ENCODE assay signal across 27 cellular contexts in the genomic region with DNA sequence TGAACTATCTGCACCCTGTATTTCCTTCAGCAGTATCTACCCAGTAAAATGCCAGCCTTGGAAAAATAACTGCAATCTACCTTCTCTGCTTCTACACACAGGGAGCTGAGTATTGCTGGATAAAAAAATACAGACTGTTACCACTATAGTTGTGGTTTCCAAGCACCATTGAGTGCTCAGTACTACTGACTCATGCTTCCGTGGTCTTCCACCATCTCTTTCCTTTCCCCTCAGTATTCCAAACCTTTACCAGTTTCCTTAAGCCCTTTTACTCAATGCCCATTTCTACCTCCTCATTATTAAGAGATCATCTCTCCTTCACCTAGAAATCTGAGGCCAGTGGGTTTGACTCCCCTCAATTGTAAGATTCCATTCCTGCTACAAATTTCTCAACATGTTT. TPM values are rescaled to one million over a fixed set of nuclear protein-coding genes. Genes with fewer than 3 reads are reported as not detected.
A peak's percentile ranks its signal among the peaks of the same experiment; 100 is the strongest.
DNase-seq lines count a peak whose midpoint lies in the region; ATAC-seq and TF ChIP-seq lines count a peak whose summit lies in the region.
"Had no signal": no experiment of that assay in that cellular context is flagged by ENCODE, and none has a peak within 500 bp of the region (broad histone marks: within the 10 kb centered on the region; RNA-seq: fewer than 3 reads in every experiment).

No MANE protein-coding gene starts in this region.

- H3K9me3 ChIP-seq in gastroesophageal sphincter (no peaks in the 10 kb centered on the region), testis (no peaks in the 10 kb centered on the region)
- H3K9me3 ChIP-seq: pancreas, right lobe of liver, SJSA1 had no signal

- no peaks in the 10 kb centered on the region for H3K9me3 Mint-ChIP-seq in HFFc6
- H3K9me3 Mint-ChIP-seq: activated CD4-positive, alpha-beta T cell treated with anti-CD3 and anti-CD28 coated beads, Interleukin-2, amount 10 ng/mL, durations not matched to agents 24 days and 14 days; naive thymus-derived CD8-positive, alpha-beta T cell had no signal

- TF ChIP-seq EP300 in gastroesophageal sphincter (IDR thresholded peaks at IDR 0.05), result no peak

- H3K27me3 Mint-ChIP-seq in HFFc6 (ENCODE audit: insufficient read depth), result no peaks in the 10 kb centered on the region
- H3K27me3 Mint-ChIP-seq: activated CD4-positive, alpha-beta T cell treated with anti-CD3 and anti-CD28 coated beads, Interleukin-2, amount 10 ng/mL, durations not matched to agents 24 days and 14 days; naive thymus-derived CD8-positive, alpha-beta T cell had no signal

- DNase-seq in ACHN, result peak; percentile 13
- DNase-seq in HFFc6, result no peak
- peak; percentile 41 for DNase-seq in astrocyte of the spinal cord (ENCODE audit: low read depth, low spot score)
- peak; percentile 14 for DNase-seq in hepatic stellate cell (ENCODE audit: low spot score)
- DNase-seq in sciatic nerve (ENCODE audit: low spot score), result no peak
- DNase-seq in testis, result no peak
- DNase-seq: activated CD4-positive, alpha-beta T cell treated with anti-CD3 and anti-CD28 coated beads, Interleukin-2, amount 10 ng/mL, durations not matched to agents 24 days and 14 days; anterior cingulate cortex; hypothalamus; Karpas-422; kidney; naive thymus-derived CD8-positive, alpha-beta T cell; NCI-H1048; NCI-H2029; NK-92 treated with Interleukin-12 subunit alpha and Interleukin-12 subunit beta, amount 100 ng/mL, for 24 hours; pancreas; right lobe of liver had no signal

- H3K4me1 Mint-ChIP-seq in HFFc6 (ENCODE audit: low read depth), result peaks cover 30% of the 10 kb centered on the region
- H3K4me1 Mint-ChIP-seq: activated CD4-positive, alpha-beta T cell treated with anti-CD3 and anti-CD28 coated beads, Interleukin-2, amount 10 ng/mL, durations not matched to agents 24 days and 14 days had no signal

- no peak for TF ChIP-seq CTCF in HFFc6 (IDR thresholded peaks at IDR 0.05)
- TF ChIP-seq CTCF in astrocyte of the spinal cord (IDR thresholded peaks at IDR 0.05; ENCODE audit: low read depth, low read length), result no peak
- no peak for TF ChIP-seq CTCF in gastroesophageal sphincter (IDR thresholded peaks at IDR 0.05)
- TF ChIP-seq CTCF in testis (IDR thresholded peaks at IDR 0.05), result no peak

- H3K36me3 ChIP-seq in gastroesophageal sphincter (peaks cover 0 to 72% of the 10 kb centered on the region in 2 donors), testis (ENCODE audit: low read depth, missing control alignments) (no peaks in the 10 kb centered on the region)
- H3K36me3 ChIP-seq: pancreas, right lobe of liver had no signal

- no peaks in the 10 kb centered on the region for H3K4me1 ChIP-seq in gastroesophageal sphincter
- no peaks in the 10 kb centered on the region for H3K4me1 ChIP-seq in testis
- H3K4me1 ChIP-seq: pancreas, right lobe of liver had no signal

- in situ Hi-C loops in ACHN (cut with HindIII; ENCODE audit: low pct_ligation_motif_present, low pct_unique_long_range_greater_than_20kb, low sequenced_read_pairs) (no loop called here), astrocyte of the spinal cord (cut with HindIII; ENCODE audit: low sequenced_read_pairs) (no loop called here)

- H3K27ac Mint-ChIP-seq in HFFc6, result peak overlapping the region; percentile 32; the same call in 1 of the 2 replicates

- no peak overlapping the region for H3K4me3 ChIP-seq in astrocyte of the spinal cord (ENCODE audit: low read depth, low read length)
- no peak overlapping the region for H3K4me3 ChIP-seq in gastroesophageal sphincter
- H3K4me3 ChIP-seq in testis, result no peak overlapping the region
- H3K4me3 ChIP-seq: pancreas, right lobe of liver, SJSA1 had no signal

- WGBS in gastroesophageal sphincter (ENCODE audit: low coverage in 1 of 2), 2 donors, result 94 to 100% methylated on average over 1 of the region's 1 CpG
- WGBS in testis, 2 donors, result 94 to 100% methylated on average over 1 of the region's 1 CpG

- H3K36me3 Mint-ChIP-seq in HFFc6 (ENCODE audit: low read depth), result peaks cover 13% of the 10 kb centered on the region; the same call in 1 of the 2 replicates

- H3K27me3 ChIP-seq in gastroesophageal sphincter, result no peaks in the 10 kb centered on the region
- H3K27me3 ChIP-seq in testis, result no peaks in the 10 kb centered on the region
- H3K27me3 ChIP-seq: pancreas, right lobe of liver, SJSA1 had no signal

- intact Hi-C loops in sciatic nerve (cut with DNase I), result no loop called here
- intact Hi-C loops in testis (cut with DNase I; ENCODE audit: low total_unique reads), result no loop called here

- TF ChIP-seq POLR2A in gastroesophageal sphincter (IDR thresholded peaks at IDR 0.05) (no peak), testis (IDR thresholded peaks at IDR 0.05) (no peak)

- H3K27ac ChIP-seq in gastroesophageal sphincter (no peak overlapping the region), testis (no peak overlapping the region)
- H3K27ac ChIP-seq: pancreas, right lobe of liver, SJSA1 had no signal

- H3K4me3 Mint-ChIP-seq in HFFc6, result no peak overlapping the region
- H3K4me3 Mint-ChIP-seq: activated CD4-positive, alpha-beta T cell treated with anti-CD3 and anti-CD28 coated beads, Interleukin-2, amount 10 ng/mL, durations not matched to agents 24 days and 14 days; naive thymus-derived CD8-positive, alpha-beta T cell had no signal

- ATAC-seq in gastroesophageal sphincter, result no peak
- no peak for ATAC-seq in sciatic nerve
- ATAC-seq in HG03159 (IDR thresholded peaks at IDR 0.05; ENCODE audit: unreplicated experiment), result no peak
- ATAC-seq: naive thymus-derived CD8-positive, alpha-beta T cell; Panc1; pancreas; right lobe of liver had no signal

RNA-seq across cellular contexts. Expression of a gene that starts 23.8 kb away (rescaled TPM):
- 1 to 10 TPM; 6.6 to 8.4 (median 7.3) TPM for total RNA-seq in HFFc6 (2021; fragmentation: NEBNext Ultra II Directional; extraction: Animal tissue kit (Norgen Biotek cat#: 25700))
- total RNA-seq in gastroesophageal sphincter (10 to 100 TPM in 2 of 4 donors, 1 to 10 TPM in 2; 5.1 to 19.1 (median 11.5) TPM), sciatic nerve (13.8 TPM), testis (10 to 100 TPM; 12.8 to 14.2 TPM)
- 9.5 TPM for polyA plus RNA-seq in testis (ENCODE audit: insufficient read depth, low read depth, low replicate concordance)

RNA-seq across cellular contexts. Expression of a gene that starts 23.9 kb away (rescaled TPM):
- 10 to 100 TPM; 18.4 to 24.8 (median 21.0) TPM for total RNA-seq in HFFc6 (2021; fragmentation: NEBNext Ultra II Directional; extraction: Animal tissue kit (Norgen Biotek cat#: 25700))
- total RNA-seq in gastroesophageal sphincter, result 10 to 100 TPM; 16.8 to 31.8 (median 18.8) TPM
- total RNA-seq in sciatic nerve, result 40.7 TPM
- 1 to 10 TPM; 5.8 to 6.1 TPM for total RNA-seq in testis
- 14.5 TPM for polyA plus RNA-seq in testis (ENCODE audit: insufficient read depth, low read depth, low replicate concordance)

RNA-seq across cellular contexts. Expression of a gene that starts 57.2 kb away (rescaled TPM):
- not detected for total RNA-seq in HFFc6 (2021; fragmentation: NEBNext Ultra II Directional; extraction: Animal tissue kit (Norgen Biotek cat#: 25700))
- not detected for total RNA-seq in gastroesophageal sphincter
- total RNA-seq in sciatic nerve, result not detected
- 1 to 10 TPM; 3.2 to 8.0 TPM for total RNA-seq in testis
- 11.1 TPM for polyA plus RNA-seq in testis (ENCODE audit: insufficient read depth, low read depth, low replicate concordance)
- total RNA-seq: A673; activated CD4-positive, alpha-beta T cell treated with anti-CD3 and anti-CD28 coated beads, Interleukin-2, amount 10 ng/mL, durations not matched to agents 24 days and 14 days; cerebellum; fibroblast of lung; kidney; naive thymus-derived CD8-positive, alpha-beta T cell; NCI-H460; pancreas; right lobe of liver; SJSA1; T-helper 1 cell treated with Interleukin-12 subunit alpha and Interleukin-12 subunit beta and Interleukin-4 antibody, amounts not matched to agents 30 ng/mL and 1 ng/mL, for 36 hours; temporal lobe had no signal
- polyA plus RNA-seq: fibroblast of lung; naive thymus-derived CD8-positive, alpha-beta T cell; pancreas had no signal

Comparison
In these comparisons a context has a peak if more than half of its experiments do, and no peak if none do; other contexts are left out.
1. DNase-seq: peak in ACHN (single experiment), astrocyte of the spinal cord (single experiment) and hepatic stellate cell (single experiment); none in HFFc6 (single experiment), sciatic nerve (single experiment) and testis (single experiment).